Comparison of ENCODE assay signal across 20 cellular contexts in the genomic region with DNA sequence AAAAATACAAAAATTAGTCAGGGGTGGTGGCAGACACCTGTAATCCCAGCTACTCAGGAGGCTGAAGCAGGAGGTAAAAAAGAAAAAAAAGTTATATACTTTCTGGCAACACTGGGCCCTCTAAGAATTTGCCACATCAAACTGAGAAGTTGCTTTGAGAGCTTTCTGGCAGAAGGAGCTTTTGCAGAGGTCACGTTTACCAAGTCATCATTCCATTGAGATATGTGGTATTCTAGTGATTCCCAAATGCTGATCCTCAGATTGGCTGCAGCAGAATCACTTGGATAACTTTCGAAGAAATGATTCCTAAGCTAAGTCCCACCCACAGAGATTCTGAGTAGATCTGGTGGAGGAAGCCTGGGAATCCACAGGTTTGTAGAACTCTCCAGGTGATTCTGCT.
"Had no signal": no experiment of that assay in that cellular context is flagged by ENCODE, and none has a peak within 500 bp of the region (broad histone marks: within the 10 kb centered on the region; RNA-seq: fewer than 3 reads in every experiment).

No MANE protein-coding gene starts in this region.

- H3K36me3 ChIP-seq: colonic mucosa, esophagus squamous epithelium, gastroesophageal sphincter, heart left ventricle, left lung, lower lobe of right lung had no signal

- DNase-seq: cerebellar nuclear complex; colonic mucosa; cortex of kidney; effector CD8-positive, alpha-beta T cell; effector memory CD8-positive, alpha-beta T cell; endodermal cell; erythroblast; esophagus squamous epithelium; foreskin keratinocyte; heart left ventricle; hippocampal formation; left cardiac atrium; left lung; left ventricle myocardium superior; lower lobe of right lung; mesendoderm; midbrain had no signal

- H3K27me3 ChIP-seq: colonic mucosa, esophagus squamous epithelium, foreskin keratinocyte, gastroesophageal sphincter, heart left ventricle, left lung had no signal

- ATAC-seq: effector memory CD8-positive, alpha-beta T cell; esophagus mucosa; foreskin keratinocyte; gastroesophageal sphincter; heart left ventricle; left cardiac atrium; left lung; left ventricle myocardium superior; lower lobe of right lung had no signal

- H3K27ac ChIP-seq: colonic mucosa, epithelial cell of prostate, esophagus squamous epithelium, foreskin keratinocyte, gastroesophageal sphincter, heart left ventricle, left lung, lower lobe of right lung had no signal

- H3K4me3 ChIP-seq: colonic mucosa, esophagus squamous epithelium, gastroesophageal sphincter, heart left ventricle, left lung, lower lobe of right lung had no signal

- H3K4me1 ChIP-seq: colonic mucosa, esophagus squamous epithelium, foreskin keratinocyte, gastroesophageal sphincter, heart left ventricle, left lung, lower lobe of right lung had no signal

- H3K9me3 ChIP-seq: colonic mucosa, esophagus squamous epithelium, gastroesophageal sphincter, heart left ventricle, left lung, lower lobe of right lung had no signal
